ENCODE assay signal across 8 cellular contexts in the genomic region with DNA sequence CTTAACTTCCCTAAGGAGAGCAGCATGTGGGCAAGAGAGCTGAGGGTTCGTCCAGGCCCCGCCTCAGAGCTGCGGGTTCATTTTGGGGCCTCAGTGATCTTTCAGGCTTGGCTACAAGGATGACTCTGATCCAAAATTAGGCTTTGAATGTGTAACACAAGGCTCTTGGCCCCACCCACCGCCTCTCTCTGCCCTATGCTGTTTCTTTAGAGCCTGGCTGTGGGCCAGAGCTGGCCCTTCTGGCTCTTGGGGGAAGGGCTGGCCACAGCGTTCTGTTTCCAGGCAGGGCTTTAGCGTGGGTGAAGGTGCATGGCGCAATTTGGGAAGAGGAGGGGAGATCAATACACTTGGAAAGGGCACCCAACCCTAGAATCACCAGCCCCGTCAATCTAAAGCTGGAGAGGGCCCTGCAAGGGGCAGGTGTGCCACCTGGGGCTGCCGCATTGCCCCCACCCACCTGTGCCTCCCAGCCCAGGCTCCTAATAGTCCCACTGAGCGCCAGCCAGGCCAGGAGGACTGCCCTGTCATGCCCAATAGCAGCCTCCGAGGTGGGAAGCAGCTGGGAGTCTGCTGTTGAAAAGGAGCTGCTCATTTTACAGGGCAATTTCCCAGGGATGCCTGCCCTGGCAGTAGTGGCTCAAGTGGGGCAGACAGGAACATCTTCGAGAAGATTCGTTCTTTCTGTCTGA.
DNase-seq lines count a peak whose midpoint lies in the region; ATAC-seq and TF ChIP-seq lines count a peak whose summit lies in the region.

No MANE protein-coding gene starts in this region.

- no peak overlapping the region for H2BK5ac ChIP-seq in H9 (ENCODE audit: insufficient read length, low read length)

- WGBS in H9 (ENCODE audit: extremely low coverage, insufficient read length, low lambda C conversion rate) = no CpG with 5 or more reads among the region's 13 CpGs

- H3K4me1 ChIP-seq in H9 (ENCODE audit: insufficient read depth, low read length) (peaks cover 20% of the 10 kb centered on the region), thoracic aorta (ENCODE audit: control insufficient read depth in 1 of 2, low read depth in 2 of 2) (peaks cover 27 to 44% of the 10 kb centered on the region in 2 donors)

- peak overlapping the region; percentile 38; the same call in 1 of the 2 replicates for H3K4ac ChIP-seq in H9 (ENCODE audit: low read depth, low read length)

- no peaks in the 10 kb centered on the region for H3K36me3 ChIP-seq in thoracic aorta

- H2BK15ac ChIP-seq in H9 (ENCODE audit: low read depth, low read length) = no peak overlapping the region

- ATAC-seq in left lobe of liver (peak; percentile 85), thoracic aorta (ENCODE audit: insufficient number of reproducible peaks, low FRiP score, low read depth) (peak; percentile 84), GM18498 (IDR thresholded peaks at IDR 0.05; ENCODE audit: unreplicated experiment) (no peak), GM19035 (IDR thresholded peaks at IDR 0.05; ENCODE audit: unreplicated experiment) (no peak)

- peak overlapping the region; percentile 10 for H3K27ac ChIP-seq in H9 (ENCODE audit: insufficient read length, low read depth, low read length)
- H3K27ac ChIP-seq in caudate nucleus (ENCODE audit: low read depth, low read length) = peak overlapping the region; percentile 78
- H3K27ac ChIP-seq in thoracic aorta = peak overlapping the region; percentile 64 to 78

- no peak for TF ChIP-seq CTCF in H9 (conservative IDR thresholded peaks at IDR 0.05)
- no peak for TF ChIP-seq CTCF in thoracic aorta (IDR thresholded peaks at IDR 0.05)

- H3K4me1 Mint-ChIP-seq in H9 = peaks cover 62 to 67% of the 10 kb centered on the region in 2 experiments

- H2AFZ ChIP-seq in H9 (ENCODE audit: low read length) = no peak overlapping the region

- H3K9me3 ChIP-seq in H9 (ENCODE audit: control insufficient read depth, low read depth, low read length) = no peaks in the 10 kb centered on the region
- no peaks in the 10 kb centered on the region for H3K9me3 ChIP-seq in thoracic aorta

- no peaks in the 10 kb centered on the region; the same call in 1 of the 2 replicates for H3K27me3 Mint-ChIP-seq in H9 (ENCODE audit: low read depth)

- H4K8ac ChIP-seq in H9 (replicated peaks; ENCODE audit: insufficient read length, low read depth, low read length) = no peak overlapping the region

- H3K79me2 ChIP-seq in H9 (ENCODE audit: insufficient read depth, low read length) = no peaks in the 10 kb centered on the region

- no peak overlapping the region for H4K91ac ChIP-seq in H9 (ENCODE audit: insufficient read length, low read depth, low read length)

- DNase-seq in H9 (peak; percentile 60), NCI-H526 (lab: John Stamatoyannopoulos, UW) (peak; percentile 62 to 80), caudate nucleus (lab: John Stamatoyannopoulos, UW) (peak in 37 of 61 donors; percentile 2 to 93 (median 18)), left lobe of liver (ENCODE audit: low spot score) (peak; percentile 98), thoracic aorta (ENCODE audit: low spot score) (peak; percentile 79), NCI-H1048 (lab: John Stamatoyannopoulos, UW) (no peak)

- H2BK120ac ChIP-seq in H9 (ENCODE audit: low read depth, low read length, poor library complexity, severe bottlenecking) = peak overlapping the region; percentile 23

- no peak overlapping the region for H3K56ac ChIP-seq in H9 (ENCODE audit: insufficient read length, low read depth, low read length)

- H3T11ph ChIP-seq in H9 (ENCODE audit: low read length) = no peak overlapping the region

- H3K9me3 Mint-ChIP-seq in H9 = no peaks in the 10 kb centered on the region

- no peak overlapping the region for H2AK5ac ChIP-seq in H9 (ENCODE audit: insufficient read length, low read length)

- H2BK12ac ChIP-seq in H9 (ENCODE audit: insufficient read length, low read depth, low read length) = no peak overlapping the region

- H3K23ac ChIP-seq in H9 (ENCODE audit: insufficient read length, low read depth, low read length) = no peak overlapping the region

- H3K9ac ChIP-seq in H9 (ENCODE audit: extremely low read depth, insufficient read length, low read length) = no peak overlapping the region

- H3K4me3 ChIP-seq in thoracic aorta = peak overlapping the region; percentile 49

- peak overlapping the region; percentile 30 for H3K4me2 ChIP-seq in H9 (ENCODE audit: insufficient read depth, insufficient read length, low read length)

- no peak overlapping the region for H2BK20ac ChIP-seq in H9 (ENCODE audit: low read depth, low read length, poor library complexity, severe bottlenecking)

- H3K27ac Mint-ChIP-seq in H9 = peak overlapping the region; percentile 89 to 94 (median 89)

- H3K18ac ChIP-seq in H9 (ENCODE audit: insufficient read length, low read depth, low read length) = peak overlapping the region; percentile 80

- H3K27me3 ChIP-seq in H9 (ENCODE audit: insufficient read depth, low read length) (no peaks in the 10 kb centered on the region), thoracic aorta (replicated peaks; ENCODE audit: insufficient read depth) (no peaks in the 10 kb centered on the region)

- no peaks in the 10 kb centered on the region for H3K79me1 ChIP-seq in H9 (ENCODE audit: insufficient read depth, low read depth, low read length, poor library complexity, severe bottlenecking)

- H3K23me2 ChIP-seq in H9 (ENCODE audit: insufficient read length, low read depth, low read length, poor library complexity, severe bottlenecking) = no peaks in the 10 kb centered on the region

- H3K14ac ChIP-seq in H9 (ENCODE audit: insufficient read depth, low read length) = no peak overlapping the region

- no peaks in the 10 kb centered on the region for H3K36me3 Mint-ChIP-seq in H9 (ENCODE audit: insufficient read depth in 1 of 3, low read depth in 3 of 3)

- H4K5ac ChIP-seq in H9 (ENCODE audit: insufficient read length, low read depth, low read length) = no peak overlapping the region

- peak overlapping the region in 1 of 2 experiments; percentile 72; a peak in 2 of 5 replicates for H3K4me3 Mint-ChIP-seq in H9

- no peaks in the 10 kb centered on the region for H4K20me1 ChIP-seq in H9 (ENCODE audit: control insufficient read depth, insufficient read depth, insufficient read length)

Comparison
In these comparisons a context has a peak if more than half of its experiments do, and no peak if none do; other contexts are left out.
1. H3K27ac ChIP-seq: peak in every context shown above with its lines; median percentile 78 in caudate nucleus; 71 in thoracic aorta; 10 in H9.
2. ATAC-seq: peak in left lobe of liver (single experiment) and thoracic aorta (single experiment); none in GM18498 (single experiment) and GM19035 (single experiment).